ENCODE assay signal across 8 cellular contexts in genomic region chr11:58927393-58928081, GRCh38. TPM values are rescaled to one million over a fixed set of nuclear protein-coding genes. Genes with fewer than 3 reads are reported as not detected.
DNase-seq lines count a peak whose midpoint lies in the region; ATAC-seq and TF ChIP-seq lines count a peak whose summit lies in the region.

No MANE protein-coding gene starts in this region.

- no peaks in the 10 kb centered on the region for H3K9me3 Mint-ChIP-seq in CD4-positive, alpha-beta memory T cell

- peak overlapping the region in 1 of 7 donors; percentile 8 for H3K27ac Mint-ChIP-seq in CD4-positive, alpha-beta memory T cell

- peaks cover 11 to 13% of the 10 kb centered on the region in 2 donors for H3K27me3 Mint-ChIP-seq in CD4-positive, alpha-beta memory T cell

- H3K9ac ChIP-seq in adipocyte (ENCODE audit: low read length), result no peak overlapping the region

- peak overlapping the region in 6 of 8 donors; percentile 12 to 72 (median 30) for H3K4me3 Mint-ChIP-seq in CD4-positive, alpha-beta memory T cell

- no peaks in the 10 kb centered on the region for H3K36me3 ChIP-seq in CD4-positive, alpha-beta memory T cell (ENCODE audit: insufficient read depth, low read length)
- H3K36me3 ChIP-seq in adipocyte (ENCODE audit: control insufficient read depth, insufficient read depth, low read length, severe bottlenecking), result no peaks in the 10 kb centered on the region
- H3K36me3 ChIP-seq in mucosa of descending colon (ENCODE audit: low read depth), result no peaks in the 10 kb centered on the region

- peak in 1 of 5 donors; percentile 9 for DNase-seq in CD4-positive, alpha-beta memory T cell
- peak; percentile 57 for DNase-seq in Jurkat, Clone E6-1 (ENCODE audit: low read depth, low spot score)
- DNase-seq in adipocyte (ENCODE audit: low read depth) (peak; percentile 56), mucosa of descending colon (peak; percentile 58 to 63 (median 59)), dedifferentiated amniotic fluid mesenchymal stem cell (ENCODE audit: extremely low spot score) (no peak), GM20000 (ENCODE audit: low spot score) (no peak)
- DNase-seq in central memory CD4-positive, alpha-beta T cell, result no peak

- TF ChIP-seq CTCF in mucosa of descending colon (IDR thresholded peaks at IDR 0.05) (no peak), GM20000 (IDR thresholded peaks at IDR 0.05; ENCODE audit: extremely low read depth, missing control alignments) (no peak)

- CTCF ChIA-PET in CD4-positive, alpha-beta memory T cell (lab: Charles Lee; ENCODE audit: partially characterized antibody), result interaction anchor here (0.6 to 1.4 kb wide), 2 partner anchors 9 to 1678 kb away, joined by 3 to 5 read pairs; no protein-coding TSS in a partner anchor

- ATAC-seq in mucosa of descending colon, result peak; percentile 66
- no peak for ATAC-seq in HG02610 (IDR thresholded peaks at IDR 0.05; ENCODE audit: unreplicated experiment)

- H3K36me3 Mint-ChIP-seq in CD4-positive, alpha-beta memory T cell, result no peaks in the 10 kb centered on the region

- POLR2A ChIA-PET in CD4-positive, alpha-beta memory T cell (lab: Charles Lee; ENCODE audit: partially characterized antibody), result no interaction called here

- peaks cover 14 to 20% (median 17%) of the 10 kb centered on the region in 4 donors for H3K4me1 Mint-ChIP-seq in CD4-positive, alpha-beta memory T cell

- intact Hi-C loops in CD4-positive, alpha-beta memory T cell (cut with micrococcal nuclease), result loop anchor here (10.0 kb wide), 1 partner anchor 273 kb away; no protein-coding TSS in a partner anchor
- intact Hi-C loops in mucosa of descending colon (cut with DNase I, micrococcal nuclease), result no loop called here

- no peaks in the 10 kb centered on the region for H3K4me1 ChIP-seq in CD4-positive, alpha-beta memory T cell (ENCODE audit: insufficient read depth, low read length)
- H3K4me1 ChIP-seq in adipocyte (ENCODE audit: control insufficient read depth, insufficient read depth, low read length), result peaks cover 27% of the 10 kb centered on the region
- peaks cover 24% of the 10 kb centered on the region for H3K4me1 ChIP-seq in mucosa of descending colon (ENCODE audit: low read depth)

- no peak overlapping the region for H3K27ac ChIP-seq in CD4-positive, alpha-beta memory T cell (ENCODE audit: low read depth, low read length)

- peaks cover 16% of the 10 kb centered on the region for H3K27me3 ChIP-seq in CD4-positive, alpha-beta memory T cell (ENCODE audit: insufficient read depth, low read length)
- no peaks in the 10 kb centered on the region for H3K27me3 ChIP-seq in adipocyte (replicated peaks; ENCODE audit: control insufficient read depth, insufficient read depth, low read length)

- H3K4me3 ChIP-seq in CD4-positive, alpha-beta memory T cell (ENCODE audit: low read length in 2 of 2), result no peak overlapping the region
- H3K4me3 ChIP-seq in Jurkat, Clone E6-1 (ENCODE audit: low read length), result no peak overlapping the region
- H3K4me3 ChIP-seq in adipocyte (ENCODE audit: low read length) (peak overlapping the region; percentile 60), mucosa of descending colon (no peak overlapping the region)

- H3K9me3 ChIP-seq in CD4-positive, alpha-beta memory T cell (ENCODE audit: control insufficient read depth in 1 of 2, low read length in 2 of 2), result no peaks in the 10 kb centered on the region
- H3K9me3 ChIP-seq in adipocyte (ENCODE audit: control insufficient read depth, low read length) (no peaks in the 10 kb centered on the region), mucosa of descending colon (no peaks in the 10 kb centered on the region)

RNA-seq across cellular contexts. Expression of gene GLYATL1, which starts 11.8 kb away (rescaled TPM):
- total RNA-seq in CD4-positive, alpha-beta memory T cell, result not detected
- polyA plus RNA-seq in CD4-positive, alpha-beta memory T cell, result not detected
- not detected for polyA plus RNA-seq in Jurkat, Clone E6-1 (2012; ENCODE audit: insufficient read depth, insufficient read length)
- total RNA-seq in mucosa of descending colon, result under 1 TPM in 1 of 3 donors, not detected in 2; 0.19 TPM

Comparison
In these comparisons a context has a peak if more than half of its experiments do, and no peak if none do; other contexts are left out.
1. DNase-seq: peak in Jurkat, Clone E6-1 (single experiment), adipocyte (single experiment) and mucosa of descending colon (3 of 3); none in central memory CD4-positive, alpha-beta T cell (single experiment), dedifferentiated amniotic fluid mesenchymal stem cell (single experiment) and GM20000 (single experiment).